In the genomic region with DNA sequence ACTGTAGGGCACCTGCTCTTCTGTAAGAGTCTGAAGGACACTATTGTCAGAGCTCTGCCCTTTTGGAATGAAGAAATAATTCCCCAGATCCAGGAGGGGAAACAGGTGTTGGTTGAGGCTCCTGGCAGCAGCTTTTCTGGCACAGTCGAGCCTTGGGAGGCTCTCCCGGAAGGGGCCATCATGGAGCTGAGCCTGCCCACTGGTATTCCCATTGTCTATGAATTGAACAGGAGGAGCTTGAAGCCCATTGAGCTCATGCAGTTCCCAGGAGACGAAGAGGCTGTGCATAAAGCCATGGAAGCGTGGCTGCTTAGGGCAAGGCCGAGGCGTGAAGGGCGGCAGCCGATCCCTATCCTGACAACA, we compare ENCODE assay signal across 29 cellular contexts. TPM values are rescaled to one million over a fixed set of nuclear protein-coding genes. Genes with fewer than 3 reads are reported as not detected.
DNase-seq lines count a peak whose midpoint lies in the region; ATAC-seq and TF ChIP-seq lines count a peak whose summit lies in the region.
"Had no signal": no experiment of that assay in that cellular context is flagged by ENCODE, and none has a peak within 500 bp of the region (broad histone marks: within the 10 kb centered on the region; RNA-seq: fewer than 3 reads in every experiment).

No MANE protein-coding gene starts in this region.

- H3K27ac ChIP-seq in psoas muscle: no peak overlapping the region
- H3K27ac ChIP-seq: 22Rv1, transverse colon had no signal

- no peaks in the 10 kb centered on the region for H3K27me3 ChIP-seq in psoas muscle (ENCODE audit: insufficient read depth in 3 of 3, low read length in 2 of 3)
- H3K27me3 ChIP-seq: transverse colon had no signal

- peaks cover 64% of the 10 kb centered on the region for H3K4me1 ChIP-seq in psoas muscle

- peak; percentile 12 for DNase-seq in NCI-H2171 treated with DMSO at 0.1 percent for 48 hours (lab: John Stamatoyannopoulos, UW)
- no peak for DNase-seq in NCI-H2171 (lab: John Stamatoyannopoulos, UW)
- DNase-seq in NCI-H2107 (lab: John Stamatoyannopoulos, UW): peak; percentile 2
- peak; percentile 56 for DNase-seq in cerebellum (ENCODE audit: low spot score)
- peak in 1 of 2 donors; percentile 17 for DNase-seq in psoas muscle
- DNase-seq in SHP77 treated with DMSO at 0.1 percent for 48 hours (lab: John Stamatoyannopoulos, UW): no peak
- no peak for DNase-seq in Calu3
- DNase-seq: activated CD4-positive, alpha-beta T cell treated with anti-CD3 and anti-CD28 coated beads for 1 hour; activated CD8-positive, alpha-beta memory T cell treated with anti-CD3 and anti-CD28 coated beads for 24 hours; activated naive CD4-positive, alpha-beta T cell treated with Interleukin-2 at 50 U/mL for 16 hours; activated T-cell treated with anti-CD3 and anti-CD28 coated beads, Interleukin-2, amount 50 U/mL, for 48 hours; AML-193; amygdala; CD8-positive, alpha-beta T cell; DMS79 treated with DMSO at 0.1 percent for 48 hours; foreskin melanocyte; HCEC 1CT; KBM-7; kidney; NCI-H524 treated with DMSO at 0.1 percent for 48 hours; occipital lobe; stimulated activated CD4-positive, alpha-beta T cell treated with anti-CD3 and anti-CD28 coated beads, Interleukin-4, amount 100 ng/mL, for 4 hours; stimulated activated naive CD8-positive, alpha-beta T cell treated with anti-CD3 and anti-CD28 coated beads, Interleukin-15, amount 100 ng/mL, for 72 hours; SW 1271; transverse colon had no signal

- peaks cover 5% of the 10 kb centered on the region for H3K36me3 Mint-ChIP-seq in Calu3 (ENCODE audit: insufficient read depth, unreplicated experiment)

- peak; percentile 13 to 55 (median 32) for ATAC-seq in psoas muscle
- no peak for ATAC-seq in HG03354 (IDR thresholded peaks at IDR 0.05; ENCODE audit: poor library complexity, severe bottlenecking, unreplicated experiment)
- ATAC-seq: CD8-positive, alpha-beta T cell; esophagus mucosa; GM12878; stimulated activated naive CD8-positive, alpha-beta T cell treated with anti-CD3 and anti-CD28 coated beads, Interleukin-15, amount 100 ng/mL, for 72 hours had no signal

- CTCF ChIA-PET in Calu3 (lab: Charles Lee): no interaction called here

- H3K4me3 ChIP-seq in psoas muscle: no peak overlapping the region
- H3K4me3 ChIP-seq: GM12878, transverse colon had no signal

- no peak overlapping the region for H3K4me3 Mint-ChIP-seq in Calu3 (ENCODE audit: low read depth, unreplicated experiment)
- H3K4me3 Mint-ChIP-seq: CD8-positive, alpha-beta T cell; stimulated activated naive CD8-positive, alpha-beta T cell treated with anti-CD3 and anti-CD28 coated beads, Interleukin-15, amount 100 ng/mL, for 72 hours had no signal

- no peaks in the 10 kb centered on the region for H3K27me3 Mint-ChIP-seq in Calu3 (ENCODE audit: unreplicated experiment)
- H3K27me3 Mint-ChIP-seq: stimulated activated naive CD8-positive, alpha-beta T cell treated with anti-CD3 and anti-CD28 coated beads, Interleukin-15, amount 100 ng/mL, for 72 hours had no signal

- TF ChIP-seq CTCF in psoas muscle (IDR thresholded peaks at IDR 0.05) (no peak), Calu3 (IDR thresholded peaks at IDR 0.05; ENCODE audit: unreplicated experiment) (no peak)

- H3K36me3 ChIP-seq in psoas muscle (ENCODE audit: insufficient read depth in 1 of 2, low read depth in 1 of 2): no peaks in the 10 kb centered on the region
- H3K36me3 ChIP-seq: transverse colon had no signal

- H3K9me3 ChIP-seq in psoas muscle: no peaks in the 10 kb centered on the region
- H3K9me3 ChIP-seq: transverse colon had no signal

- WGBS in psoas muscle, 3 donors: 59 to 64% (median 59%) methylated on average over 8 of the region's 8 CpGs

- no peak overlapping the region for H3K27ac Mint-ChIP-seq in Calu3 (ENCODE audit: unreplicated experiment)
- H3K27ac Mint-ChIP-seq: CD8-positive, alpha-beta T cell; stimulated activated naive CD8-positive, alpha-beta T cell treated with anti-CD3 and anti-CD28 coated beads, Interleukin-15, amount 100 ng/mL, for 72 hours had no signal

- BruUV-seq in Calu3 (replicated peaks; lab: Mats Ljungman, UMichigan): no TSS peak

- H3K9me3 Mint-ChIP-seq in Calu3 (ENCODE audit: low read depth, unreplicated experiment): no peaks in the 10 kb centered on the region
- H3K9me3 Mint-ChIP-seq: CD8-positive, alpha-beta T cell; stimulated activated naive CD8-positive, alpha-beta T cell treated with anti-CD3 and anti-CD28 coated beads, Interleukin-15, amount 100 ng/mL, for 72 hours had no signal

- H3K4me1 Mint-ChIP-seq in Calu3 (ENCODE audit: low read depth, unreplicated experiment): no peaks in the 10 kb centered on the region

- intact Hi-C loops in psoas muscle (cut with DNase I) (no loop called here), Calu3 (cut with micrococcal nuclease; ENCODE audit: unreplicated experiment) (no loop called here)

RNA-seq across cellular contexts. Expression of a gene that starts 26.6 kb away (rescaled TPM):
- total RNA-seq in cerebellum (38.0 TPM), psoas muscle (10 to 100 TPM; 48.3 to 90.9 (median 60.7) TPM), Calu3 (2022) (26.1 and 28.1 TPM in 2 replicates)
- polyA plus RNA-seq in psoas muscle: 10 to 100 TPM; 28.8 to 88.0 (median 29.8) TPM

Comparison
In these comparisons a context has a peak if more than half of its experiments do, and no peak if none do; other contexts are left out.
1. DNase-seq: peak in NCI-H2171 treated with DMSO at 0.1 percent for 48 hours (single experiment), NCI-H2107 (single experiment) and cerebellum (single experiment); none in NCI-H2171 (single experiment), SHP77 treated with DMSO at 0.1 percent for 48 hours (single experiment) and Calu3 (single experiment).